ENCODE assay signal across 19 cellular contexts in genomic region chr9:109776391-109776790, GRCh38. TPM values are rescaled to one million over a fixed set of nuclear protein-coding genes. Genes with fewer than 3 reads are reported as not detected.
"Had no signal": no experiment of that assay in that cellular context is flagged by ENCODE, and none has a peak within 500 bp of the region (broad histone marks: within the 10 kb centered on the region; RNA-seq: fewer than 3 reads in every experiment).

No MANE protein-coding gene starts in this region.

- H3K4me1 Mint-ChIP-seq: immature natural killer cell, natural killer cell had no signal

- H3K27me3 ChIP-seq: ovary had no signal

- H3K4me3 ChIP-seq: esophagus muscularis mucosa, gastroesophageal sphincter, lung, ovary, stomach had no signal

- H3K4me3 Mint-ChIP-seq: immature natural killer cell, natural killer cell, neural crest cell had no signal

- H3K36me3 ChIP-seq: esophagus muscularis mucosa, gastroesophageal sphincter, ovary, stomach had no signal

- H3K9me3 Mint-ChIP-seq: natural killer cell, neural crest cell had no signal

- H3K27ac Mint-ChIP-seq: immature natural killer cell, natural killer cell had no signal

- H3K36me3 Mint-ChIP-seq: immature natural killer cell, natural killer cell had no signal

- DNase-seq: effector memory CD4-positive, alpha-beta T cell; foreskin fibroblast; immature natural killer cell; kidney; left colon; left ventricle myocardium superior; natural killer cell; ovary; right cardiac atrium; small intestine; stimulated activated CD4-positive, alpha-beta T cell treated with anti-CD3 and anti-CD28 coated beads, Interleukin-12 subunit alpha, Interleukin-12 subunit beta, amount 100 ng/mL, for 4 hours; stimulated activated naive CD4-positive, alpha-beta T cell; stomach; trophoblast cell had no signal

- ATAC-seq: gastroesophageal sphincter, left colon, left ventricle myocardium superior, natural killer cell, right cardiac atrium had no signal

- H3K27ac ChIP-seq: epithelial cell of prostate, esophagus muscularis mucosa, gastroesophageal sphincter, ovary, stomach had no signal

- H3K9me3 ChIP-seq: esophagus muscularis mucosa, gastroesophageal sphincter, ovary, stomach had no signal

RNA-seq across cellular contexts. Expression of gene PALM2AKAP2, which starts 3.6 kb away (rescaled TPM):
- total RNA-seq: natural killer cell had no signal
- polyA plus RNA-seq: immature natural killer cell had no signal
